9 cellular contexts compared by ENCODE assay signal in genomic region chr10:80409121-80409520, GRCh38. TPM values are rescaled to one million over a fixed set of nuclear protein-coding genes. Genes with fewer than 3 reads are reported as not detected.
DNase-seq lines count a peak whose midpoint lies in the region; ATAC-seq and TF ChIP-seq lines count a peak whose summit lies in the region.
"Had no signal": no experiment of that assay in that cellular context is flagged by ENCODE, and none has a peak within 500 bp of the region (broad histone marks: within the 10 kb centered on the region; RNA-seq: fewer than 3 reads in every experiment).

No MANE protein-coding gene starts in this region.

- no peak overlapping the region for H3K23ac ChIP-seq in mesendoderm (ENCODE audit: low read length)

- no peak for TF ChIP-seq CTCF in vagina (IDR thresholded peaks at IDR 0.05)

- H3K27ac Mint-ChIP-seq in activated naive CD4-positive, alpha-beta T cell treated with anti-CD3 and anti-CD28 coated beads, Interleukin-2, amount 10 ng/mL, durations not matched to agents 7 days and 5 days: no peak overlapping the region

- ATAC-seq in HG02852 (IDR thresholded peaks at IDR 0.05; ENCODE audit: unreplicated experiment): no peak

- peak overlapping the region; percentile 77 for H3K4me3 ChIP-seq in mesendoderm (ENCODE audit: low read length)
- H3K4me3 ChIP-seq in vagina: peak overlapping the region; percentile 73 to 81

- H3K79me2 ChIP-seq in mesendoderm (ENCODE audit: control insufficient read depth, insufficient read depth, low read length): no peaks in the 10 kb centered on the region

- no CpG with 5 or more reads among the region's 12 CpGs for WGBS in mesendoderm (ENCODE audit: extremely low coverage, insufficient coverage, low lambda C conversion rate)

- peaks cover 16% of the 10 kb centered on the region for H3K4me1 Mint-ChIP-seq in activated naive CD4-positive, alpha-beta T cell treated with anti-CD3 and anti-CD28 coated beads, Interleukin-2, amount 10 ng/mL, durations not matched to agents 7 days and 5 days

- H4K5ac ChIP-seq in mesendoderm (ENCODE audit: low read length): no peak overlapping the region

- peak overlapping the region; percentile 79 for H3K4me3 Mint-ChIP-seq in activated naive CD4-positive, alpha-beta T cell treated with anti-CD3 and anti-CD28 coated beads, Interleukin-2, amount 10 ng/mL, durations not matched to agents 7 days and 5 days

- peaks cover 8% of the 10 kb centered on the region for H3K4me1 ChIP-seq in mesendoderm (ENCODE audit: control insufficient read depth, low read depth, low read length)
- H3K4me1 ChIP-seq in vagina: peaks cover 66% of the 10 kb centered on the region

- H3K27me3 ChIP-seq in mesendoderm (ENCODE audit: insufficient read depth, low read length, poor library complexity) (no peaks in the 10 kb centered on the region), vagina (no peaks in the 10 kb centered on the region)

- TF ChIP-seq POLR2A in vagina (IDR thresholded peaks at IDR 0.05): no peak

- H3K9ac ChIP-seq in mesendoderm (ENCODE audit: low read length): peak overlapping the region; percentile 94

- no peak for DNase-seq in activated naive CD4-positive, alpha-beta T cell treated with anti-CD3 and anti-CD28 coated beads, Interleukin-2, amount 10 ng/mL, durations not matched to agents 7 days and 5 days
- DNase-seq in activated naive CD4-positive, alpha-beta T cell treated with anti-CD3 and anti-CD28 coated beads, Interleukin-2, amount 50 U/mL, for 16 hours: no peak
- DNase-seq in caudate nucleus (lab: John Stamatoyannopoulos, UW): peak in 3 of 61 donors; percentile 2 to 49 (median 12)
- DNase-seq in mesendoderm: no peak
- no peak for DNase-seq in vagina (ENCODE audit: extremely low spot score in 2 of 2)
- DNase-seq in H4 (ENCODE audit: low spot score): no peak
- no peak for DNase-seq in epidermal melanocyte (ENCODE audit: insufficient read length, low spot score)

- H2BK120ac ChIP-seq in mesendoderm (ENCODE audit: low read depth, low read length): no peak overlapping the region

- peaks cover 31% of the 10 kb centered on the region for H3K27me3 Mint-ChIP-seq in activated naive CD4-positive, alpha-beta T cell treated with anti-CD3 and anti-CD28 coated beads, Interleukin-2, amount 10 ng/mL, durations not matched to agents 7 days and 5 days

- no peak overlapping the region for H3K4ac ChIP-seq in mesendoderm (ENCODE audit: low read depth, low read length)

- H2AK5ac ChIP-seq in mesendoderm (ENCODE audit: low read length): no peak overlapping the region

- intact Hi-C loops in vagina (cut with DNase I): no loop called here

- H3K36me3 ChIP-seq in mesendoderm (ENCODE audit: control insufficient read depth, insufficient read depth, low read length): no peaks in the 10 kb centered on the region
- no peaks in the 10 kb centered on the region for H3K36me3 ChIP-seq in vagina

- H3K4me2 ChIP-seq in mesendoderm (ENCODE audit: low read length): peak overlapping the region; percentile 85

- H3K79me1 ChIP-seq in mesendoderm (ENCODE audit: low read length): peaks cover 18% of the 10 kb centered on the region

- no peak overlapping the region for H2BK5ac ChIP-seq in mesendoderm (ENCODE audit: low read length)

- no peaks in the 10 kb centered on the region for H3K9me3 Mint-ChIP-seq in activated naive CD4-positive, alpha-beta T cell treated with anti-CD3 and anti-CD28 coated beads, Interleukin-2, amount 10 ng/mL, durations not matched to agents 7 days and 5 days

- H3K9me3 ChIP-seq in vagina: no peaks in the 10 kb centered on the region

- H4K8ac ChIP-seq in mesendoderm (ENCODE audit: low read depth, low read length): peak overlapping the region; percentile 67

- CTCF ChIA-PET in activated naive CD4-positive, alpha-beta T cell treated with anti-CD3 and anti-CD28 coated beads, Interleukin-2, amount 10 ng/mL, durations not matched to agents 7 days and 5 days (lab: Charles Lee): no interaction called here

- H3K36me3 Mint-ChIP-seq in activated naive CD4-positive, alpha-beta T cell treated with anti-CD3 and anti-CD28 coated beads, Interleukin-2, amount 10 ng/mL, durations not matched to agents 7 days and 5 days: no peaks in the 10 kb centered on the region

- peak overlapping the region; percentile 62 for H3K18ac ChIP-seq in mesendoderm (ENCODE audit: low read length)

- no peak overlapping the region for H2BK15ac ChIP-seq in mesendoderm (replicated peaks; ENCODE audit: low read depth)

- peak overlapping the region; percentile 96 for H3K27ac ChIP-seq in caudate nucleus (ENCODE audit: low read depth, low read length)
- peak overlapping the region; percentile 57 for H3K27ac ChIP-seq in mesendoderm (ENCODE audit: low read depth, low read length)
- H3K27ac ChIP-seq in vagina: peak overlapping the region; percentile 94

- H3K56ac ChIP-seq in mesendoderm (ENCODE audit: low read length): peak overlapping the region; percentile 96

RNA-seq across cellular contexts. Expression of gene PRXL2A, which starts 0.8 kb away (rescaled TPM):
- 50.0 TPM for polyA plus RNA-seq in mesendoderm (2013, experiment 1 of 2)
- 50.0 TPM for polyA plus RNA-seq in mesendoderm (2013, experiment 2 of 2)
- 62.4 TPM for total RNA-seq in vagina
- total RNA-seq in H4 (2014; rRNA removed; shearing (Covaris generic)): 14.2 and 18.4 TPM in 2 replicates

RNA-seq across cellular contexts. Expression of gene TSPAN14, which starts 45.0 kb away (rescaled TPM):
- 32.4 TPM for polyA plus RNA-seq in mesendoderm (2013, experiment 1 of 2)
- 30.9 TPM for polyA plus RNA-seq in mesendoderm (2013, experiment 2 of 2)
- total RNA-seq in vagina: 98.0 TPM
- 16.2 and 16.4 TPM in 2 replicates for total RNA-seq in H4 (2014; rRNA removed; shearing (Covaris generic))

RNA-seq across cellular contexts. Expression of gene DYDC2, which starts 52.5 kb away (rescaled TPM):
- polyA plus RNA-seq in mesendoderm (2013, experiment 1 of 2): 2.5 TPM
- polyA plus RNA-seq in mesendoderm (2013, experiment 2 of 2): 2.3 TPM
- total RNA-seq in vagina: not detected
- 0.08 and 0.47 TPM in 2 replicates for total RNA-seq in H4 (2014; rRNA removed; shearing (Covaris generic))
- total RNA-seq: NCI-H460 had no signal

RNA-seq across cellular contexts. Expression of gene DYDC1, which starts 52.6 kb away (rescaled TPM):
- polyA plus RNA-seq in mesendoderm (2013, experiment 1 of 2): 0.59 TPM
- polyA plus RNA-seq in mesendoderm (2013, experiment 2 of 2): 0.49 TPM
- not detected for total RNA-seq in vagina
- not detected in 2 replicates for total RNA-seq in H4 (2014; rRNA removed; shearing (Covaris generic))
- total RNA-seq: NCI-H460 had no signal
